Comparison of ENCODE assay signal across 8 cellular contexts in genomic region chr1:182789138-182790076, GRCh38. TPM values are rescaled to one million over a fixed set of nuclear protein-coding genes. Genes with fewer than 3 reads are reported as not detected.
A peak's percentile ranks its signal among the peaks of the same experiment; 100 is the strongest.
DNase-seq lines count a peak whose midpoint lies in the region; ATAC-seq and TF ChIP-seq lines count a peak whose summit lies in the region.

Gene NPL, plus strand, starts transcription at chr1:182789773. Its CDS starts 4,599 bp downstream, at chr1:182794372.

- TF ChIP-seq RAD21 in neural cell (conservative IDR thresholded peaks at IDR 0.05), result peak; percentile 54

- peak; percentile 95 for ATAC-seq in GM21619 (IDR thresholded peaks at IDR 0.05; ENCODE audit: unreplicated experiment)

- H4K20me1 ChIP-seq in neural cell (ENCODE audit: insufficient read depth), result no peaks in the 10 kb centered on the region

- H3K79me2 ChIP-seq in neural cell (replicated peaks; ENCODE audit: insufficient read depth, low read length), result no peaks in the 10 kb centered on the region

- peak; percentile 53 for DNase-seq in DMS53 treated with DMSO at 0.1 percent for 48 hours (lab: John Stamatoyannopoulos, UW; ENCODE audit: unreplicated experiment)
- peak; percentile 37 for DNase-seq in Jurkat, Clone E6-1 (ENCODE audit: low read depth, low spot score)
- peak; percentile 76 for DNase-seq in RPMI7951 (ENCODE audit: low read depth)
- peak; percentile 82 for DNase-seq in activated T-helper 2 cell treated with anti-CD3 and anti-CD28 coated beads, Interferon-gamma antibody, Interleukin-2, Interleukin-4, amounts not matched to agents 10 μg/mL and 5 μg/mL and 100 μg/mL, durations not matched to agents 14 hours and 24 hours and 36 hours (ENCODE audit: low spot score)
- DNase-seq in fibroblast of the conjunctiva (ENCODE audit: low read depth), result peak; percentile 53

- H3K27ac ChIP-seq in neural cell (ENCODE audit: low read length) (no peak within 1 kb of the TSS), stomach smooth muscle (ENCODE audit: low read length) (peak within 1 kb of the TSS; percentile 50)

- H3F3A ChIP-seq in neural cell (ENCODE audit: insufficient read depth, low read length, poor library complexity, severe bottlenecking), result no peaks in the 10 kb centered on the region

- peak within 1 kb of the TSS; percentile 34 for H2AFZ ChIP-seq in neural cell (ENCODE audit: low read depth, low read length)

- H3K36me3 ChIP-seq in neural cell (ENCODE audit: insufficient read depth, low read length), result no peaks in the 10 kb centered on the region
- H3K36me3 ChIP-seq in stomach smooth muscle (ENCODE audit: control insufficient read depth in 2 of 2, insufficient read depth in 2 of 2, low read length in 2 of 2), result peaks cover 0 to 2% of the 10 kb centered on the region in 2 donors

- peaks cover 5% of the 10 kb centered on the region for H3K4me1 ChIP-seq in stomach smooth muscle (ENCODE audit: control insufficient read depth, insufficient read depth, low read length)

- TF ChIP-seq CTCF in neural cell (IDR thresholded peaks at IDR 0.05; ENCODE audit: poor library complexity, severe bottlenecking), result peak; percentile 32

- TF ChIP-seq EP300 in neural cell (conservative IDR thresholded peaks at IDR 0.05; ENCODE audit: poor library complexity, severe bottlenecking), result no peak

- H3K27me3 ChIP-seq in neural cell (ENCODE audit: insufficient read depth, low read depth, low read length), result peaks cover 27% of the 10 kb centered on the region
- H3K27me3 ChIP-seq in stomach smooth muscle (ENCODE audit: control insufficient read depth in 1 of 2, insufficient read depth in 2 of 2, low read length in 2 of 2), result no peaks in the 10 kb centered on the region

- H3K9me2 ChIP-seq in neural cell (ENCODE audit: insufficient read depth, low read length), result no peaks in the 10 kb centered on the region

- no peaks in the 10 kb centered on the region for H3K9me3 ChIP-seq in neural cell (ENCODE audit: low read length)
- H3K9me3 ChIP-seq in stomach smooth muscle (ENCODE audit: control insufficient read depth in 2 of 2, low read length in 2 of 2), result no peaks in the 10 kb centered on the region

- H3K4me3 Mint-ChIP-seq in activated T-helper 2 cell treated with anti-CD3 and anti-CD28 coated beads, Interferon-gamma antibody, Interleukin-2, Interleukin-4, amounts not matched to agents 10 μg/mL and 5 μg/mL and 100 μg/mL, durations not matched to agents 14 hours and 24 hours and 36 hours (ENCODE audit: low read depth), result peak within 1 kb of the TSS; percentile 86

- H3K4me1 Mint-ChIP-seq in activated T-helper 2 cell treated with anti-CD3 and anti-CD28 coated beads, Interferon-gamma antibody, Interleukin-2, Interleukin-4, amounts not matched to agents 10 μg/mL and 5 μg/mL and 100 μg/mL, durations not matched to agents 14 hours and 24 hours and 36 hours (ENCODE audit: low read depth), result peaks cover 6% of the 10 kb centered on the region

- H3K9ac ChIP-seq in neural cell (ENCODE audit: low read length) (peak within 1 kb of the TSS; percentile 66), stomach smooth muscle (ENCODE audit: low read length in 2 of 2) (peak within 1 kb of the TSS; percentile 77 to 86)

- H3K27me3 Mint-ChIP-seq in activated T-helper 2 cell treated with anti-CD3 and anti-CD28 coated beads, Interferon-gamma antibody, Interleukin-2, Interleukin-4, amounts not matched to agents 10 μg/mL and 5 μg/mL and 100 μg/mL, durations not matched to agents 14 hours and 24 hours and 36 hours (ENCODE audit: low read depth), result peaks cover 23% of the 10 kb centered on the region

- intact Hi-C loops in activated T-helper 2 cell treated with anti-CD3 and anti-CD28 coated beads, Interferon-gamma antibody, Interleukin-2, Interleukin-4, amounts not matched to agents 10 μg/mL and 5 μg/mL and 100 μg/mL, durations not matched to agents 14 hours and 24 hours and 36 hours (cut with micrococcal nuclease), result loop anchor here (1.0 to 10.0 kb wide), 3 partner anchors 50 to 702 kb away; partner anchors contain the start of gene DHX9

- H3K4me3 ChIP-seq in Jurkat, Clone E6-1 (ENCODE audit: low read length), result peak within 1 kb of the TSS; percentile 47
- H3K4me3 ChIP-seq in neural cell (ENCODE audit: low read length), result peak within 1 kb of the TSS; percentile 77
- peak within 1 kb of the TSS; percentile 87 to 89 for H3K4me3 ChIP-seq in stomach smooth muscle (ENCODE audit: low read length in 2 of 2)

- H3K9me3 Mint-ChIP-seq in activated T-helper 2 cell treated with anti-CD3 and anti-CD28 coated beads, Interferon-gamma antibody, Interleukin-2, Interleukin-4, amounts not matched to agents 10 μg/mL and 5 μg/mL and 100 μg/mL, durations not matched to agents 14 hours and 24 hours and 36 hours, result no peaks in the 10 kb centered on the region

- H3K4me2 ChIP-seq in neural cell (ENCODE audit: low read length), result peak within 1 kb of the TSS; percentile 49

- H3K36me3 Mint-ChIP-seq in activated T-helper 2 cell treated with anti-CD3 and anti-CD28 coated beads, Interferon-gamma antibody, Interleukin-2, Interleukin-4, amounts not matched to agents 10 μg/mL and 5 μg/mL and 100 μg/mL, durations not matched to agents 14 hours and 24 hours and 36 hours (ENCODE audit: low read depth), result no peaks in the 10 kb centered on the region

- H3K27ac Mint-ChIP-seq in activated T-helper 2 cell treated with anti-CD3 and anti-CD28 coated beads, Interferon-gamma antibody, Interleukin-2, Interleukin-4, amounts not matched to agents 10 μg/mL and 5 μg/mL and 100 μg/mL, durations not matched to agents 14 hours and 24 hours and 36 hours, result no peak within 1 kb of the TSS

TF ChIP-seq in neural cell, 6 proteins besides CTCF, POLR2A, EP300 and RAD21:
- TF ChIP-seq SMC3 (conservative IDR thresholded peaks at IDR 0.05; ENCODE audit: poor library complexity), result peak; percentile 68
- no peak for TF ChIP-seq EZH2 (IDR thresholded peaks at IDR 0.05; ENCODE audit: borderline replicate concordance, insufficient read depth, low read length, poor library complexity, severe bottlenecking)
- TF ChIP-seq POLR2AphosphoS5 (IDR thresholded peaks at IDR 0.05), result no peak
- TF ChIP-seq MXI1 (conservative IDR thresholded peaks at IDR 0.05; ENCODE audit: poor library complexity, severe bottlenecking), result peak; percentile 97
- TF ChIP-seq TAF1 (IDR thresholded peaks at IDR 0.05; ENCODE audit: low read depth), result no peak
- peak; percentile 28 for TF ChIP-seq REST (IDR thresholded peaks at IDR 0.05; ENCODE audit: borderline replicate concordance)
TF ChIP-seq in neural cell: peak in this region for 3.

RNA-seq across cellular contexts. Expression of gene NPL, which starts in this region (rescaled TPM):
- 19.0 TPM for polyA plus RNA-seq in Jurkat, Clone E6-1 (2012; ENCODE audit: insufficient read depth, insufficient read length)
- total RNA-seq in RPMI7951 (2014; rRNA removed; shearing (Covaris generic)), result 1.9 and 2.6 TPM in 2 replicates
- total RNA-seq in activated T-helper 2 cell treated with anti-CD3 and anti-CD28 coated beads, Interferon-gamma antibody, Interleukin-2, Interleukin-4, amounts not matched to agents 10 μg/mL and 5 μg/mL and 100 μg/mL, durations not matched to agents 14 hours and 24 hours and 36 hours, result 3.0 and 4.6 TPM in 2 replicates
- 1.2 and 1.6 TPM in 2 replicates for polyA plus RNA-seq in neural cell
- 0.24 and 0.69 TPM in 2 replicates for polyA minus RNA-seq in neural cell
